ENCODE assay signal across 12 cellular contexts in genomic region chr17:61448042-61448441, GRCh38. TPM values are rescaled to one million over a fixed set of nuclear protein-coding genes. Genes with fewer than 3 reads are reported as not detected.
"Had no signal": no experiment of that assay in that cellular context is flagged by ENCODE, and none has a peak within 500 bp of the region (broad histone marks: within the 10 kb centered on the region; RNA-seq: fewer than 3 reads in every experiment).

No MANE protein-coding gene starts in this region.

- H3K9ac ChIP-seq: GM23248 had no signal

- H2AFZ ChIP-seq: GM23248 had no signal

- DNase-seq: GM23248, GOT3, HFFc6, IMR-90, KG1 had no signal

- H3K9me3 ChIP-seq: HAP-1 had no signal

- H3K36me3 ChIP-seq: HAP-1 had no signal

- ATAC-seq: HCT116, K562 had no signal

- H3K4me3 ChIP-seq: GM23248, HAP-1, K562 had no signal

- H3K27ac ChIP-seq: GM23248 had no signal

- FAIRE-seq: HTR-8/SVneo, K562 had no signal

- H3K4me1 ChIP-seq: HAP-1 had no signal

RNA-seq across cellular contexts. Expression of gene TBX4, which starts 4.2 kb away (rescaled TPM):
- total RNA-seq: GM23248, H4, H7, HT-29, IMR-90, K562 had no signal
- polyA plus RNA-seq: GM23248, K562 had no signal

RNA-seq across cellular contexts. Expression of gene TBX2, which starts 48.4 kb away (rescaled TPM):
- total RNA-seq: H7 had no signal
- polyA plus RNA-seq: K562 had no signal
